ENCODE assay signal across 26 cellular contexts in genomic region chr11:28303477-28304191, GRCh38.
"Had no signal": no experiment of that assay in that cellular context is flagged by ENCODE, and none has a peak within 500 bp of the region (broad histone marks: within the 10 kb centered on the region; RNA-seq: fewer than 3 reads in every experiment).

No MANE protein-coding gene starts in this region.

- H3K27me3 ChIP-seq: esophagus squamous epithelium, neutrophil, ovary, stomach, thyroid gland, upper lobe of left lung, vagina had no signal

- H3K36me3 ChIP-seq: ovary, prostate gland, thyroid gland, vagina had no signal

- H3K4me1 ChIP-seq: esophagus squamous epithelium, prostate gland, stomach, thyroid gland, upper lobe of left lung, vagina had no signal

- ATAC-seq: activated CD8-positive, alpha-beta memory T cell treated with anti-CD3 and anti-CD28 coated beads, Interleukin-2, amount 10 ng/mL, durations not matched to agents 7 days and 5 days; activated CD8-positive, alpha-beta T cell treated with anti-CD3 and anti-CD28 coated beads, Interleukin-2, amount 10 ng/mL, durations not matched to agents 7 days and 5 days; activated naive CD8-positive, alpha-beta T cell treated with anti-CD3 and anti-CD28 coated beads, Interleukin-2, amount 50 U/mL, for 24 hours; stimulated activated naive B cell treated with anti-CD40 and anti-IgM and Interleukin-4, amounts not matched to agents 10 μg/mL and 1 μg/mL and 100 μg/mL, for 72 hours; T-cell had no signal

- H3K4me2 ChIP-seq: smooth muscle cell had no signal

- DNase-seq: activated B cell treated with CpG ODN at 0.5 μM for 24 hours; activated CD4-positive, alpha-beta T cell treated with anti-CD3 and anti-CD28 coated beads, Interleukin-2, amount 50 U/mL, for 1 hour; activated CD8-positive, alpha-beta memory T cell treated with anti-CD3 and anti-CD28 coated beads, Interleukin-2, amount 10 ng/mL, durations not matched to agents 7 days and 5 days; activated CD8-positive, alpha-beta T cell treated with anti-CD3 and anti-CD28 coated beads, Interleukin-2, amount 10 ng/mL, durations not matched to agents 7 days and 5 days; activated naive CD8-positive, alpha-beta T cell treated with anti-CD3 and anti-CD28 coated beads, Interleukin-2, amount 50 U/mL, for 24 hours; activated T-cell treated with anti-CD3 and anti-CD28 coated beads, Interleukin-2, amount 50 U/mL, for 48 hours; caudate nucleus; endodermal cell; esophagus squamous epithelium; foreskin fibroblast; head of caudate nucleus; hippocampal formation; naive B cell; nephron progenitor cell; ovary; stimulated activated CD4-positive, alpha-beta T cell treated with anti-CD3 and anti-CD28 coated beads, Interleukin-1b, Interleukin-23, amount 100 ng/mL, for 48 hours; stimulated activated naive B cell treated with anti-CD40 and anti-IgM and Interleukin-4, amounts not matched to agents 10 μg/mL and 1 μg/mL and 100 μg/mL, for 72 hours; stomach; T-cell; thyroid gland; upper lobe of left lung had no signal

- H3K4me3 ChIP-seq: esophagus squamous epithelium, ovary, prostate gland, smooth muscle cell, stomach, thyroid gland, upper lobe of left lung, vagina had no signal

- H3K27ac ChIP-seq: epithelial cell of prostate, esophagus squamous epithelium, neutrophil, ovary, prostate gland, stomach, thyroid gland, upper lobe of left lung, vagina had no signal

- H3K9me3 ChIP-seq: esophagus squamous epithelium, neutrophil, ovary, prostate gland, stomach, thyroid gland, upper lobe of left lung, vagina had no signal
